1 cellular context compared by ENCODE assay signal in the genomic region with DNA sequence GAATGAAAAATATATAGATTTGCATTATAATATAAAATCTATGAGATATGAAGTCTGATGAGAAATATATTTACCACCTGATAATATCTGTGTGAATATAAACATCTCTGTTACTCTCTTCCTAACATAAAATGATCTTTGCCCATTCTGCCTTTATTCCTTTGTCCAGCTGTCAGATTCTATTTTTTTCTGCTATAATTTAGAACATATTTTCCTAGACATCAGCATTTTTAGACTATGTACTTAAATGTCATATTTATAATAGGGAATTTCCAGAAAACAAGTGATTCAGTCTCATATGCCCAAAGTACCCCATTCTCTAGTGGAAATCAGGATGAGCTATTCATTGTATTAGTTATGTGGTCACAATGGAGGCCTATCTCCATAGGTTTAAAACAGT.
TF ChIP-seq lines count a peak whose summit lies in the region.

No MANE protein-coding gene starts in this region.

TF ChIP-seq in SK-N-SH, 30 proteins besides CTCF, POLR2A, EP300 and RAD21 (continued from another document):
- TF ChIP-seq, protein P1, sequence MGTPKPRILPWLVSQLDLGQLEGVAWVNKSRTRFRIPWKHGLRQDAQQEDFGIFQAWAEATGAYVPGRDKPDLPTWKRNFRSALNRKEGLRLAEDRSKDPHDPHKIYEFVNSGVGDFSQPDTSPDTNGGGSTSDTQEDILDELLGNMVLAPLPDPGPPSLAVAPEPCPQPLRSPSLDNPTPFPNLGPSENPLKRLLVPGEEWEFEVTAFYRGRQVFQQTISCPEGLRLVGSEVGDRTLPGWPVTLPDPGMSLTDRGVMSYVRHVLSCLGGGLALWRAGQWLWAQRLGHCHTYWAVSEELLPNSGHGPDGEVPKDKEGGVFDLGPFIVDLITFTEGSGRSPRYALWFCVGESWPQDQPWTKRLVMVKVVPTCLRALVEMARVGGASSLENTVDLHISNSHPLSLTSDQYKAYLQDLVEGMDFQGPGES (IDR thresholded peaks at IDR 0.05; ENCODE audit: low read depth, low read length): no peak
- no peak for TF ChIP-seq CHD2 (IDR thresholded peaks at IDR 0.05; ENCODE audit: low read length, partially characterized antibody)
- no peak for TF ChIP-seq FOSL2 (IDR thresholded peaks at IDR 0.05; ENCODE audit: borderline replicate concordance, low read depth)
- no peak for TF ChIP-seq EZH2phosphoT487 (IDR thresholded peaks at IDR 0.05; ENCODE audit: borderline replicate concordance, low read depth)
- TF ChIP-seq JUND (IDR thresholded peaks at IDR 0.05): 0 out of 2 replicates have a peak, but pooled peaks have one; percentile 13
- TF ChIP-seq NFIC (IDR thresholded peaks at IDR 0.05; ENCODE audit: borderline replicate concordance): no peak
- peak; percentile 58 for TF ChIP-seq TCF12 (IDR thresholded peaks at IDR 0.05)
